Comparison of ENCODE assay signal across 1 cellular context in the genomic region with DNA sequence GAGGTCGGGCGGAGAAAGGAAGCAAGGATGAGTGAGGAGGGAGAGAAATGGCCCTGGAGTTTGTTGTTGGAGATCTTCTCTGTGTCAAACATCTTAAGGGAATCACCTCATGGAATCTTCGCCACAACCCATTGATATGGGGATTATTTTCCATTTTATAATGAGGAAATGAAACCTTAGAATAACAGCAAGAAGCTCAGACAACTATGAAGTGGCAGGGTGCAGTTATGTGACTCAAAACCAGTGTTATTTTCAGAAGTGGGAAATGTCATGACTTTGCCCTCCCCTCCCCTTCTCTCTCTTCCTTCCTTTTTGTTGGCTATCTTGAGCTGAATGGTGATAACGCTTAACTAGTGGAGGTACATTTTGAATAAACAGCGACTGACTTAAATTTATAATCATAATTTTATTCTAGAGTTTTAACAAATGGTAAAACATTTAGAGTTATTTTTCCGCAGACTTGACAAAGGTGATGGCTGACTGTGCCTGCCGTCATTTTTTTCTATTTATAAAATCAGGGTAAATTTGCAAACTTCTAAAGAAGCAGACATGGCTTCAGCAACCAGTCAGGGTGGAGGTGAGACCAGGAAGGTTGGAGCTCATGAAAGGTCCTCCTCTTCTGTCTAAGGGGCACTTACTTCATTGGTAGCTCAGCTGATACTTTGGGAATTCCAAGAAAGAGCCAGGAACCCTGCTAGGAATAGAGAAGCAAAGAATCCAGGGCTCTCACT.
TF ChIP-seq lines count a peak whose summit lies in the region.

No MANE protein-coding gene starts in this region.

TF ChIP-seq in GM12878, 131 proteins besides CTCF, POLR2A, EP300 and RAD21 (continued from another document):
- TF ChIP-seq, protein P1, sequence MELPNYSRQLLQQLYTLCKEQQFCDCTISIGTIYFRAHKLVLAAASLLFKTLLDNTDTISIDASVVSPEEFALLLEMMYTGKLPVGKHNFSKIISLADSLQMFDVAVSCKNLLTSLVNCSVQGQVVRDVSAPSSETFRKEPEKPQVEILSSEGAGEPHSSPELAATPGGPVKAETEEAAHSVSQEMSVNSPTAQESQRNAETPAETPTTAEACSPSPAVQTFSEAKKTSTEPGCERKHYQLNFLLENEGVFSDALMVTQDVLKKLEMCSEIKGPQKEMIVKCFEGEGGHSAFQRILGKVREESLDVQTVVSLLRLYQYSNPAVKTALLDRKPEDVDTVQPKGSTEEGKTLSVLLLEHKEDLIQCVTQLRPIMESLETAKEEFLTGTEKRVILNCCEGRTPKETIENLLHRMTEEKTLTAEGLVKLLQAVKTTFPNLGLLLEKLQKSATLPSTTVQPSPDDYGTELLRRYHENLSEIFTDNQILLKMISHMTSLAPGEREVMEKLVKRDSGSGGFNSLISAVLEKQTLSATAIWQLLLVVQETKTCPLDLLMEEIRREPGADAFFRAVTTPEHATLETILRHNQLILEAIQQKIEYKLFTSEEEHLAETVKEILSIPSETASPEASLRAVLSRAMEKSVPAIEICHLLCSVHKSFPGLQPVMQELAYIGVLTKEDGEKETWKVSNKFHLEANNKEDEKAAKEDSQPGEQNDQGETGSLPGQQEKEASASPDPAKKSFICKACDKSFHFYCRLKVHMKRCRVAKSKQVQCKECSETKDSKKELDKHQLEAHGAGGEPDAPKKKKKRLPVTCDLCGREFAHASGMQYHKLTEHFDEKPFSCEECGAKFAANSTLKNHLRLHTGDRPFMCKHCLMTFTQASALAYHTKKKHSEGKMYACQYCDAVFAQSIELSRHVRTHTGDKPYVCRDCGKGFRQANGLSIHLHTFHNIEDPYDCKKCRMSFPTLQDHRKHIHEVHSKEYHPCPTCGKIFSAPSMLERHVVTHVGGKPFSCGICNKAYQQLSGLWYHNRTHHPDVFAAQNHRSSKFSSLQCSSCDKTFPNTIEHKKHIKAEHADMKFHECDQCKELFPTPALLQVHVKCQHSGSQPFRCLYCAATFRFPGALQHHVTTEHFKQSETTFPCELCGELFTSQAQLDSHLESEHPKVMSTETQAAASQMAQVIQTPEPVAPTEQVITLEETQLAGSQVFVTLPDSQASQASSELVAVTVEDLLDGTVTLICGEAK (IDR thresholded peaks at IDR 0.05; ENCODE audit: borderline replicate concordance): no peak
- TF ChIP-seq MYB (IDR thresholded peaks at IDR 0.05; ENCODE audit: borderline replicate concordance, low read depth, low read length) (no peak), SUPT20H (IDR thresholded peaks at IDR 0.05; ENCODE audit: borderline replicate concordance, control insufficient read depth, low read depth, low read length) (no peak), YY1 (IDR thresholded peaks at IDR 0.05; ENCODE audit: low read depth, low read length) (no peak), HDAC6 (IDR thresholded peaks at IDR 0.05; ENCODE audit: unreplicated experiment) (no peak), ZNF384 (IDR thresholded peaks at IDR 0.05; ENCODE audit: borderline replicate concordance, low read depth, low read length) (no peak), DPF2 (IDR thresholded peaks at IDR 0.05) (peak; percentile 90), GATAD2B (conservative IDR thresholded peaks at IDR 0.05; ENCODE audit: low read depth) (0 out of 2 replicates have a peak, but pooled peaks have one; percentile 56), RFX5 (IDR thresholded peaks at IDR 0.05; ENCODE audit: low read depth, low read length) (no peak), ZSCAN29 (IDR thresholded peaks at IDR 0.05) (no peak), CHD1 (IDR thresholded peaks at IDR 0.05; ENCODE audit: low read depth, low read length) (no peak), POLR2AphosphoS5 (IDR thresholded peaks at IDR 0.05; ENCODE audit: low read length) (no peak), ZNF274 (IDR thresholded peaks at IDR 0.05; ENCODE audit: insufficient read depth, insufficient read length) (no peak), TARDBP (IDR thresholded peaks at IDR 0.05; ENCODE audit: borderline replicate concordance) (no peak), PAX5 (IDR thresholded peaks at IDR 0.05; ENCODE audit: borderline replicate concordance, low read depth, low read length) (no peak), ETV6 (conservative IDR thresholded peaks at IDR 0.05 in 1 of 2, IDR thresholded peaks at IDR 0.05 in 1 of 2; ENCODE audit: borderline replicate concordance in 1 of 2, low read depth in 1 of 2) (peak in 1 of 2 experiments; percentile 93; a peak in 2 of 4 replicates), JUNB (IDR thresholded peaks at IDR 0.05) (peak; percentile 93), SPI1 (IDR thresholded peaks at IDR 0.05; ENCODE audit: borderline replicate concordance, insufficient read depth, low read depth, low read length) (peak; percentile 92), HDAC2 (IDR thresholded peaks at IDR 0.05) (no peak), POLR2AphosphoS2 (IDR thresholded peaks at IDR 0.05; ENCODE audit: low read depth, low read length) (no peak), NR2C2 (IDR thresholded peaks at IDR 0.05; ENCODE audit: borderline replicate concordance, control insufficient read depth, insufficient read length, low read depth) (no peak), IKZF1 (conservative IDR thresholded peaks at IDR 0.05) (peak; percentile 98), ZNF207 (IDR thresholded peaks at IDR 0.05; ENCODE audit: borderline replicate concordance) (no peak), MTA3 (IDR thresholded peaks at IDR 0.05; ENCODE audit: borderline replicate concordance, low read length) (peak; percentile 82; the same call in 1 of the 2 replicates)
- TF ChIP-seq, protein P2, sequence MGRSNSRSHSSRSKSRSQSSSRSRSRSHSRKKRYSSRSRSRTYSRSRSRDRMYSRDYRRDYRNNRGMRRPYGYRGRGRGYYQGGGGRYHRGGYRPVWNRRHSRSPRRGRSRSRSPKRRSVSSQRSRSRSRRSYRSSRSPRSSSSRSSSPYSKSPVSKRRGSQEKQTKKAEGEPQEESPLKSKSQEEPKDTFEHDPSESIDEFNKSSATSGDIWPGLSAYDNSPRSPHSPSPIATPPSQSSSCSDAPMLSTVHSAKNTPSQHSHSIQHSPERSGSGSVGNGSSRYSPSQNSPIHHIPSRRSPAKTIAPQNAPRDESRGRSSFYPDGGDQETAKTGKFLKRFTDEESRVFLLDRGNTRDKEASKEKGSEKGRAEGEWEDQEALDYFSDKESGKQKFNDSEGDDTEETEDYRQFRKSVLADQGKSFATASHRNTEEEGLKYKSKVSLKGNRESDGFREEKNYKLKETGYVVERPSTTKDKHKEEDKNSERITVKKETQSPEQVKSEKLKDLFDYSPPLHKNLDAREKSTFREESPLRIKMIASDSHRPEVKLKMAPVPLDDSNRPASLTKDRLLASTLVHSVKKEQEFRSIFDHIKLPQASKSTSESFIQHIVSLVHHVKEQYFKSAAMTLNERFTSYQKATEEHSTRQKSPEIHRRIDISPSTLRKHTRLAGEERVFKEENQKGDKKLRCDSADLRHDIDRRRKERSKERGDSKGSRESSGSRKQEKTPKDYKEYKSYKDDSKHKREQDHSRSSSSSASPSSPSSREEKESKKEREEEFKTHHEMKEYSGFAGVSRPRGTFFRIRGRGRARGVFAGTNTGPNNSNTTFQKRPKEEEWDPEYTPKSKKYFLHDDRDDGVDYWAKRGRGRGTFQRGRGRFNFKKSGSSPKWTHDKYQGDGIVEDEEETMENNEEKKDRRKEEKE (IDR thresholded peaks at IDR 0.05): no peak
- TF ChIP-seq, protein P3, sequence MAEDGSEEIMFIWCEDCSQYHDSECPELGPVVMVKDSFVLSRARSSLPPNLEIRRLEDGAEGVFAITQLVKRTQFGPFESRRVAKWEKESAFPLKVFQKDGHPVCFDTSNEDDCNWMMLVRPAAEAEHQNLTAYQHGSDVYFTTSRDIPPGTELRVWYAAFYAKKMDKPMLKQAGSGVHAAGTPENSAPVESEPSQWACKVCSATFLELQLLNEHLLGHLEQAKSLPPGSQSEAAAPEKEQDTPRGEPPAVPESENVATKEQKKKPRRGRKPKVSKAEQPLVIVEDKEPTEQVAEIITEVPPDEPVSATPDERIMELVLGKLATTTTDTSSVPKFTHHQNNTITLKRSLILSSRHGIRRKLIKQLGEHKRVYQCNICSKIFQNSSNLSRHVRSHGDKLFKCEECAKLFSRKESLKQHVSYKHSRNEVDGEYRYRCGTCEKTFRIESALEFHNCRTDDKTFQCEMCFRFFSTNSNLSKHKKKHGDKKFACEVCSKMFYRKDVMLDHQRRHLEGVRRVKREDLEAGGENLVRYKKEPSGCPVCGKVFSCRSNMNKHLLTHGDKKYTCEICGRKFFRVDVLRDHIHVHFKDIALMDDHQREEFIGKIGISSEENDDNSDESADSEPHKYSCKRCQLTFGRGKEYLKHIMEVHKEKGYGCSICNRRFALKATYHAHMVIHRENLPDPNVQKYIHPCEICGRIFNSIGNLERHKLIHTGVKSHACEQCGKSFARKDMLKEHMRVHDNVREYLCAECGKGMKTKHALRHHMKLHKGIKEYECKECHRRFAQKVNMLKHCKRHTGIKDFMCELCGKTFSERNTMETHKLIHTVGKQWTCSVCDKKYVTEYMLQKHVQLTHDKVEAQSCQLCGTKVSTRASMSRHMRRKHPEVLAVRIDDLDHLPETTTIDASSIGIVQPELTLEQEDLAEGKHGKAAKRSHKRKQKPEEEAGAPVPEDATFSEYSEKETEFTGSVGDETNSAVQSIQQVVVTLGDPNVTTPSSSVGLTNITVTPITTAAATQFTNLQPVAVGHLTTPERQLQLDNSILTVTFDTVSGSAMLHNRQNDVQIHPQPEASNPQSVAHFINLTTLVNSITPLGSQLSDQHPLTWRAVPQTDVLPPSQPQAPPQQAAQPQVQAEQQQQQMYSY (CRISPR knock-in tag; IDR thresholded peaks at IDR 0.05): no peak
